In genomic region chr6:141552463-141552862, GRCh38 we compare ENCODE assay signal across 1 cellular context.
TF ChIP-seq lines count a peak whose summit lies in the region.

No MANE protein-coding gene starts in this region.

TF ChIP-seq in SK-N-SH treated with all-trans-retinoic acid at 6 μM for 48 hours, 23 proteins besides CTCF, POLR2A, EP300 and RAD21 (continued from another document):
- TF ChIP-seq TSHZ2 (CRISPR knock-in tag; IDR thresholded peaks at IDR 0.05) (no peak), CSDC2 (CRISPR knock-in tag; IDR thresholded peaks at IDR 0.05) (no peak), ESRRG (CRISPR knock-in tag; IDR thresholded peaks at IDR 0.05) (no peak)
